ENCODE assay signal across 22 cellular contexts in the genomic region with DNA sequence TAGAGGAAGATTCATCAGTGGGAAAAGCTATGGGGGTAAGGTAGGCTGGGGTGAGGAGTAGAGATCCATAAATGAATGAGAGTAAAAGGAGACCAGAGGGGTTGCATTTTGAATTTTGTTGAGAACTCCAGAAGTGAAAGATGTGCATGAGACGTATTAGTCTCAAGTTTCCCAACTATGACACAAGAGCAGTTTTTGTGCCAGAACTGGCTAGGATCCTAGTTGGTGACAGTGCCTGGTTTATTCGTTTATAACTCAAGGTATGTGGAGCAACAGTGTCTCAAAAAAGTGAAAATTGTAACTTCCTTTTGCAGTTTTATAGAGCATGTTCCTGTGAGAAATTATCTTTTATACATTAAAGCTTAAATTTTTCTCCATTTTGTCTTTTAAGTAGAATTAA.
"Had no signal": no experiment of that assay in that cellular context is flagged by ENCODE, and none has a peak within 500 bp of the region (broad histone marks: within the 10 kb centered on the region; RNA-seq: fewer than 3 reads in every experiment).

No MANE protein-coding gene starts in this region.

- H3K4me2 ChIP-seq: hepatocyte had no signal

- DNase-seq: activated CD4-positive, alpha-beta T cell treated with anti-CD3 and anti-CD28 coated beads for 36 hours; activated CD4-positive, alpha-beta T cell treated with anti-CD3 and anti-CD28 coated beads, Interleukin-2, amount 50 U/mL, for 4 hours; activated CD4-positive, CD25-positive, alpha-beta regulatory T cell; activated naive CD4-positive, alpha-beta T cell; activated T-cell treated with anti-CD3 and anti-CD28 coated beads for 4 hours; activated T-cell treated with anti-CD3 and anti-CD28 coated beads, Interleukin-2, amount 50 U/mL, for 72 hours; brain microvascular endothelial cell; cortex of kidney; endodermal cell; left cardiac atrium; left ventricle myocardium superior; naive B cell; nephron progenitor cell; retina; stimulated activated CD4-positive, alpha-beta T cell treated with anti-CD3 and anti-CD28 coated beads, Interleukin-15, amount 100 ng/mL, for 24 hours; stimulated activated naive CD4-positive, alpha-beta T cell; tibial artery; upper lobe of right lung had no signal

- H3K9me3 ChIP-seq: neutrophil, suprapubic skin, tibial artery, upper lobe of right lung had no signal

- H3K79me2 ChIP-seq: hepatocyte had no signal

- H3K27me3 ChIP-seq: brain microvascular endothelial cell, hepatocyte, neutrophil, suprapubic skin, tibial artery, upper lobe of right lung had no signal

- H3K36me3 ChIP-seq: brain microvascular endothelial cell, neutrophil, suprapubic skin, tibial artery, upper lobe of right lung had no signal

- H3K27ac ChIP-seq: brain microvascular endothelial cell, hepatocyte, neutrophil, suprapubic skin, tibial artery, upper lobe of right lung had no signal

- H3K4me3 ChIP-seq: hepatocyte, suprapubic skin, tibial artery, upper lobe of right lung had no signal

- H2AFZ ChIP-seq: hepatocyte had no signal

- ATAC-seq: activated CD4-positive, alpha-beta T cell treated with anti-CD3 and anti-CD28 coated beads for 36 hours; activated T-cell treated with anti-CD3 and anti-CD28 coated beads, Interleukin-2, amount 50 U/mL, for 72 hours; esophagus mucosa; left ventricle myocardium superior; upper lobe of right lung had no signal

- H3K4me1 ChIP-seq: suprapubic skin, tibial artery, upper lobe of right lung had no signal
